In genomic region chr11:100706179-100706578, GRCh38 we compare ENCODE assay signal across 16 cellular contexts. TPM values are rescaled to one million over a fixed set of nuclear protein-coding genes. Genes with fewer than 3 reads are reported as not detected.
DNase-seq lines count a peak whose midpoint lies in the region; ATAC-seq, FAIRE-seq and TF ChIP-seq lines count a peak whose summit lies in the region.
"Had no signal": no experiment of that assay in that cellular context is flagged by ENCODE, and none has a peak within 500 bp of the region (broad histone marks: within the 10 kb centered on the region; RNA-seq: fewer than 3 reads in every experiment).

No MANE protein-coding gene starts in this region.

- no peaks in the 10 kb centered on the region for H3K36me3 Mint-ChIP-seq in activated CD4-positive, alpha-beta T cell treated with anti-CD3 and anti-CD28 coated beads, Interleukin-2, amount 10 ng/mL, durations not matched to agents 7 days and 5 days (ENCODE audit: low read depth)
- H3K36me3 Mint-ChIP-seq in activated T-cell treated with anti-CD3 and anti-CD28 coated beads, Interleukin-2, amount 50 U/mL, for 72 hours (ENCODE audit: insufficient read depth in 2 of 2), result no peaks in the 10 kb centered on the region
- H3K36me3 Mint-ChIP-seq: CD14-positive monocyte, natural killer cell had no signal

- POLR2A ChIA-PET in GM12878 (lab: Charles Lee), result interaction anchor here (0.7 kb wide), 1 partner anchor 1184 kb away, joined by 3 read pairs; no protein-coding TSS in a partner anchor
- POLR2A ChIA-PET in activated CD4-positive, alpha-beta T cell treated with anti-CD3 and anti-CD28 coated beads, Interleukin-2, amount 10 ng/mL, durations not matched to agents 7 days and 5 days (lab: Charles Lee), result no interaction called here

- SMC1A ChIA-PET in GM12878 (lab: Charles Lee; ENCODE audit: uncharacterized antibody, unreplicated experiment), result interaction anchor here (0.9 to 2.6 kb wide), 5 partner anchors 12 to 27 kb away, joined by 3 to 9 read pairs (median 3); no protein-coding TSS in a partner anchor

- in situ Hi-C loops in GM12878 (cut with MboI), result no loop called here

- H3K4me3 Mint-ChIP-seq in activated CD4-positive, alpha-beta T cell treated with anti-CD3 and anti-CD28 coated beads, Interleukin-2, amount 10 ng/mL, durations not matched to agents 7 days and 5 days, result no peak overlapping the region
- H3K4me3 Mint-ChIP-seq in activated T-cell treated with anti-CD3 and anti-CD28 coated beads, Interleukin-2, amount 50 U/mL, for 72 hours, result no peak overlapping the region
- H3K4me3 Mint-ChIP-seq: CD14-positive monocyte, natural killer cell had no signal

- H3K9ac ChIP-seq in GM12878 (ENCODE audit: control insufficient read depth, insufficient read depth, low read length), result no peak overlapping the region

- TF ChIP-seq POLR2A in GM12878 (IDR thresholded peaks at IDR 0.05; ENCODE audit: low read depth, low read length), result no peak

- H3K79me2 ChIP-seq in GM12878 (ENCODE audit: control insufficient read depth, insufficient read depth, low read length), result no peaks in the 10 kb centered on the region

- no peaks in the 10 kb centered on the region for H3K9me3 ChIP-seq in GM12878 (replicated peaks; ENCODE audit: control insufficient read depth, insufficient read depth, low read length)
- H3K9me3 ChIP-seq: vagina had no signal

- intact Hi-C loops in GM12878 (cut with micrococcal nuclease; ENCODE audit: unreplicated experiment), result no loop called here

- H3K9me3 Mint-ChIP-seq in activated CD4-positive, alpha-beta T cell treated with anti-CD3 and anti-CD28 coated beads, Interleukin-2, amount 10 ng/mL, durations not matched to agents 7 days and 5 days, result no peaks in the 10 kb centered on the region
- H3K9me3 Mint-ChIP-seq in activated T-cell treated with anti-CD3 and anti-CD28 coated beads, Interleukin-2, amount 50 U/mL, for 72 hours, result peaks cover under 1 to 2% of the 10 kb centered on the region in 2 donors
- H3K9me3 Mint-ChIP-seq: natural killer cell had no signal

- no peak overlapping the region for H3K27ac Mint-ChIP-seq in activated CD4-positive, alpha-beta T cell treated with anti-CD3 and anti-CD28 coated beads, Interleukin-2, amount 10 ng/mL, durations not matched to agents 7 days and 5 days
- H3K27ac Mint-ChIP-seq in activated T-cell treated with anti-CD3 and anti-CD28 coated beads, Interleukin-2, amount 50 U/mL, for 72 hours, result no peak overlapping the region
- H3K27ac Mint-ChIP-seq: natural killer cell had no signal

- no peak overlapping the region for H3K4me3 ChIP-seq in GM12878
- H3K4me3 ChIP-seq: dorsolateral prefrontal cortex, skin epidermis, vagina had no signal

- no peaks in the 10 kb centered on the region for H3K27me3 Mint-ChIP-seq in activated CD4-positive, alpha-beta T cell treated with anti-CD3 and anti-CD28 coated beads, Interleukin-2, amount 10 ng/mL, durations not matched to agents 7 days and 5 days
- no peaks in the 10 kb centered on the region for H3K27me3 Mint-ChIP-seq in activated T-cell treated with anti-CD3 and anti-CD28 coated beads, Interleukin-2, amount 50 U/mL, for 72 hours (ENCODE audit: low read depth)

- H3K4me2 ChIP-seq in GM12878 (ENCODE audit: control insufficient read depth, insufficient read depth), result peak overlapping the region; percentile 27

- H3K36me3 ChIP-seq in GM12878 (ENCODE audit: control insufficient read depth in 2 of 2, insufficient read depth in 2 of 2, low read length in 1 of 2), result no peaks in the 10 kb centered on the region
- H3K36me3 ChIP-seq: vagina had no signal

- TF ChIP-seq RAD21 in GM12878 (IDR thresholded peaks at IDR 0.05; ENCODE audit: insufficient read depth, low read depth, low read length), result no peak

- FAIRE-seq in GM12878 (lab: Jason Lieb, UNC) (no peak), HTR-8/SVneo (lab: Jason Lieb, UNC) (no peak)
- FAIRE-seq: frontal cortex, keratinocyte had no signal

- DNase-seq in GM12878 (ENCODE audit: low read depth, low spot score) (no peak), HTR-8/SVneo (ENCODE audit: insufficient read length, low spot score) (no peak)
- no peak for DNase-seq in activated CD4-positive, alpha-beta T cell treated with anti-CD3 and anti-CD28 coated beads, Interleukin-2, amount 10 ng/mL, durations not matched to agents 7 days and 5 days
- DNase-seq in NK-92 treated with Interleukin-12 subunit alpha and Interleukin-12 subunit beta, amount 100 ng/mL, for 24 hours (lab: John Stamatoyannopoulos, UW), result no peak
- no peak for DNase-seq in activated T-cell treated with anti-CD3 and anti-CD28 coated beads, Interleukin-2, amount 50 U/mL, for 72 hours
- DNase-seq: dorsolateral prefrontal cortex, natural killer cell had no signal

- H3K27me3 ChIP-seq in GM12878 (replicated peaks in 1 of 2; ENCODE audit: control insufficient read depth in 2 of 2, insufficient read depth in 2 of 2, low read length in 1 of 2), result no peaks in the 10 kb centered on the region
- H3K27me3 ChIP-seq: vagina had no signal

- ATAC-seq in GM18520 (IDR thresholded peaks at IDR 0.05; ENCODE audit: unreplicated experiment), result peak; percentile 53
- peak; percentile 57 for ATAC-seq in GM21515 (IDR thresholded peaks at IDR 0.05; ENCODE audit: unreplicated experiment)
- peak; percentile 70 for ATAC-seq in HG03097 (IDR thresholded peaks at IDR 0.05; ENCODE audit: low FRiP score, unreplicated experiment)
- peak; percentile 81 for ATAC-seq in GM12878
- ATAC-seq in activated T-cell treated with anti-CD3 and anti-CD28 coated beads, Interleukin-2, amount 50 U/mL, for 72 hours (replicated peaks in 1 of 2), result no peak
- ATAC-seq: natural killer cell, Panc1 had no signal

- H3K27ac ChIP-seq in GM12878 (ENCODE audit: control insufficient read depth, insufficient read depth), result no peak overlapping the region
- H3K27ac ChIP-seq: dorsolateral prefrontal cortex, skin epidermis, vagina had no signal

- TF ChIP-seq EP300 in GM12878 (IDR thresholded peaks at IDR 0.05; ENCODE audit: borderline replicate concordance in 1 of 2, control insufficient read depth in 1 of 2, low read depth in 2 of 2, low read length in 2 of 2), result no peak

- CTCF ChIA-PET in GM12878 (lab: Yijun Ruan, JAX), result interaction anchor here (1.3 to 3.6 kb wide), 4 partner anchors 15 to 129 kb away, joined by 3 to 23 read pairs (median 8); no protein-coding TSS in a partner anchor
- CTCF ChIA-PET in activated CD4-positive, alpha-beta T cell treated with anti-CD3 and anti-CD28 coated beads, Interleukin-2, amount 10 ng/mL, durations not matched to agents 7 days and 5 days (lab: Charles Lee), result no interaction called here

- no peaks in the 10 kb centered on the region for H4K20me1 ChIP-seq in GM12878 (ENCODE audit: control insufficient read depth, insufficient read depth)

- no peak for TF ChIP-seq CTCF in GM12878 (IDR thresholded peaks at IDR 0.05 in 2 of 3, conservative IDR thresholded peaks at IDR 0.05 in 1 of 3; ENCODE audit: control insufficient read depth in 2 of 3, extremely low read depth in 1 of 3, insufficient read depth in 1 of 3, low read depth in 3 of 3, low read length in 3 of 3)

- H3K4me1 ChIP-seq in GM12878 (ENCODE audit: control insufficient read depth, insufficient read depth, low read length), result peaks cover 25% of the 10 kb centered on the region
- H3K4me1 ChIP-seq: vagina had no signal

- H3K4me1 Mint-ChIP-seq in activated CD4-positive, alpha-beta T cell treated with anti-CD3 and anti-CD28 coated beads, Interleukin-2, amount 10 ng/mL, durations not matched to agents 7 days and 5 days, result no peaks in the 10 kb centered on the region
- no peaks in the 10 kb centered on the region for H3K4me1 Mint-ChIP-seq in activated T-cell treated with anti-CD3 and anti-CD28 coated beads, Interleukin-2, amount 50 U/mL, for 72 hours (ENCODE audit: low read depth)
- H3K4me1 Mint-ChIP-seq: CD14-positive monocyte had no signal

- BruUV-seq in GM12878 (replicated peaks; lab: Mats Ljungman, UMichigan), result no TSS peak

- no peak overlapping the region for H2AFZ ChIP-seq in GM12878 (ENCODE audit: control insufficient read depth, low read depth, low read length)

- RAD21 ChIA-PET in GM12878 (lab: Charles Lee; ENCODE audit: unreplicated experiment), result no interaction called here

TF ChIP-seq in GM12878, 131 proteins besides CTCF, POLR2A, EP300 and RAD21 (continues in another document):
- no peak for TF ChIP-seq STAT3 (IDR thresholded peaks at IDR 0.05; ENCODE audit: low read depth, low read length)
- TF ChIP-seq BRCA1 (IDR thresholded peaks at IDR 0.05; ENCODE audit: low read depth, low read length), result no peak
- TF ChIP-seq RUNX3 (IDR thresholded peaks at IDR 0.05; ENCODE audit: low read length), result 0 out of 2 replicates have a peak, but pooled peaks have one; percentile 29
- TF ChIP-seq RAD51 (IDR thresholded peaks at IDR 0.05), result no peak
- no peak for TF ChIP-seq KAT2A (conservative IDR thresholded peaks at IDR 0.05; ENCODE audit: control insufficient read depth, low read depth, low read length)
- TF ChIP-seq ATF7 (IDR thresholded peaks at IDR 0.05; ENCODE audit: low read depth), result no peak
- peak; percentile 16; the same call in 1 of the 2 replicates for TF ChIP-seq JUNB (IDR thresholded peaks at IDR 0.05)
- 0 out of 2 replicates have a peak, but pooled peaks have one; percentile 36 for TF ChIP-seq EED (IDR thresholded peaks at IDR 0.05; ENCODE audit: low read depth)

RNA-seq across cellular contexts. Expression of gene ARHGAP42, which starts 19.1 kb away (rescaled TPM):
- 15.7 and 16.7 TPM in 2 replicates for total RNA-seq in GM12878 (2013; cell fraction: nucleolus; rRNA removed)
- 4.1 and 4.7 TPM in 2 replicates for total RNA-seq in GM12878 (2014; rRNA removed)
- 6.3 and 8.6 TPM in 2 replicates for total RNA-seq in GM12878 (2014; rRNA removed; fragmentation: Illumina TruSeq; extraction: Trizol)
- 4.5 and 4.9 TPM in 2 replicates for total RNA-seq in GM12878 (2021)
- 0.67 TPM for polyA plus RNA-seq in GM12878 (2011; ENCODE audit: low read depth)
- polyA plus RNA-seq in GM12878 (2011; rRNA removed), result 3.1 and 3.5 TPM in 2 replicates
- 2.3 and 2.9 TPM in 2 replicates for polyA plus RNA-seq in GM12878 (2011; cell fraction: cytosol; rRNA removed)
- polyA plus RNA-seq in GM12878 (2011; cell fraction: nucleus; rRNA removed), result 2.6 and 2.9 TPM in 2 replicates
- polyA plus RNA-seq in GM12878 (2012), result 0.57 and 1.5 TPM in 2 replicates
- polyA plus RNA-seq in GM12878 (2014; fragmentation: Illumina TruSeq; extraction: Trizol), result 5.8 and 5.9 TPM in 2 replicates
- polyA plus RNA-seq in GM12878 (2014; fragmentation: Nextera tagmentation; extraction: Ambion mirVana), result 1 to 10 TPM; 1.8 to 1.9 TPM
- polyA plus RNA-seq in GM12878 (2014; rRNA removed), result 2.5 and 2.6 TPM in 2 replicates
- polyA plus RNA-seq in GM12878 (2016; fragmentation: Nextera tagmentation; extraction: Ambion mirVana), result 1 to 10 TPM; 1.9 to 2.8 TPM
- polyA minus RNA-seq in GM12878 (2011; rRNA and poly(A)+ RNA removed), result 6.2 and 6.3 TPM in 2 replicates
- polyA minus RNA-seq in GM12878 (2011; cell fraction: cytosol; rRNA and poly(A)+ RNA removed), result 2.0 and 3.2 TPM in 2 replicates
- 3.7 and 7.1 TPM in 2 replicates for polyA minus RNA-seq in GM12878 (2011; cell fraction: nucleus; rRNA and poly(A)+ RNA removed)
- total RNA-seq in activated CD4-positive, alpha-beta T cell treated with anti-CD3 and anti-CD28 coated beads, Interleukin-2, amount 10 ng/mL, durations not matched to agents 7 days and 5 days, result under 1 TPM; 0.05 to 0.10 TPM
- total RNA-seq in activated T-cell treated with anti-CD3 and anti-CD28 coated beads, Interleukin-2, amount 50 U/mL, for 72 hours, result under 1 TPM in 1 of 2 donors, not detected in 1; 0.28 TPM
- polyA plus RNA-seq: CD14-positive monocyte had no signal

Comparison
In these comparisons a context has a peak if more than half of its experiments do, and no peak if none do; other contexts are left out.
1. ATAC-seq: peak in GM18520 (single experiment), GM21515 (single experiment), HG03097 (single experiment) and GM12878 (single experiment); none in activated T-cell treated with anti-CD3 and anti-CD28 coated beads, Interleukin-2, amount 50 U/mL, for 72 hours (0 of 2).